In genomic region chrX:27918799-27919198, GRCh38 we compare ENCODE assay signal across 13 cellular contexts.
DNase-seq lines count a peak whose midpoint lies in the region; ATAC-seq and TF ChIP-seq lines count a peak whose summit lies in the region.
"Had no signal": no experiment of that assay in that cellular context is flagged by ENCODE, and none has a peak within 500 bp of the region (broad histone marks: within the 10 kb centered on the region; RNA-seq: fewer than 3 reads in every experiment).

No MANE protein-coding gene starts in this region.

- H3K4me3 ChIP-seq in left ventricle myocardium inferior (no peak overlapping the region), hepatocyte (no peak overlapping the region)
- H3K4me3 ChIP-seq: ascending aorta, gastrocnemius medialis had no signal

- POLR2A ChIA-PET in WTC11 (lab: Charles Lee) (no interaction called here), GM10248 (lab: Yijun Ruan, JAX) (no interaction called here)

- H3K79me2 ChIP-seq in hepatocyte: no peaks in the 10 kb centered on the region

- H3K36me3 ChIP-seq in left ventricle myocardium inferior: no peaks in the 10 kb centered on the region
- no peaks in the 10 kb centered on the region for H3K36me3 ChIP-seq in hepatocyte (replicated peaks; ENCODE audit: insufficient read depth, low read depth)
- H3K36me3 ChIP-seq: ascending aorta, gastrocnemius medialis had no signal

- no peak overlapping the region for H3K4me2 ChIP-seq in hepatocyte

- H3K36me3 Mint-ChIP-seq in WTC11 (no peaks in the 10 kb centered on the region), immature natural killer cell (no peaks in the 10 kb centered on the region)
- H3K36me3 Mint-ChIP-seq in effector memory CD8-positive, alpha-beta T cell (ENCODE audit: insufficient read depth): no peaks in the 10 kb centered on the region

- TF ChIP-seq CTCF in left ventricle myocardium inferior (IDR thresholded peaks at IDR 0.05; ENCODE audit: borderline replicate concordance) (peak; percentile 32), WTC11 (IDR thresholded peaks at IDR 0.05) (no peak), hepatocyte (IDR thresholded peaks at IDR 0.05; ENCODE audit: poor library complexity) (peak; percentile 37), GM10248 (IDR thresholded peaks at IDR 0.05; ENCODE audit: control extremely low read depth, extremely low read depth, low read depth, missing control alignments) (no peak)

- H4K20me1 ChIP-seq in hepatocyte (ENCODE audit: insufficient read depth, poor library complexity, severe bottlenecking): no peaks in the 10 kb centered on the region

- no peaks in the 10 kb centered on the region for H3K9me3 Mint-ChIP-seq in WTC11
- peaks cover 0 to 6% (median 2%) of the 10 kb centered on the region in 6 donors for H3K9me3 Mint-ChIP-seq in immature natural killer cell
- peaks cover 0 to 2% of the 10 kb centered on the region in 2 donors for H3K9me3 Mint-ChIP-seq in effector memory CD8-positive, alpha-beta T cell
- H3K9me3 Mint-ChIP-seq: activated T-cell treated with anti-CD3 and anti-CD28 coated beads, Interleukin-2, amount 50 U/mL, for 24 hours had no signal

- H3K27me3 Mint-ChIP-seq in WTC11 (ENCODE audit: low read depth) (no peaks in the 10 kb centered on the region; the same call in 1 of the 2 replicates), immature natural killer cell (ENCODE audit: low read depth in 3 of 3) (no peaks in the 10 kb centered on the region)
- no peaks in the 10 kb centered on the region for H3K27me3 Mint-ChIP-seq in effector memory CD8-positive, alpha-beta T cell
- H3K27me3 Mint-ChIP-seq: activated T-cell treated with anti-CD3 and anti-CD28 coated beads, Interleukin-2, amount 50 U/mL, for 24 hours had no signal

- H3K27ac ChIP-seq in left ventricle myocardium inferior (replicated peaks) (no peak overlapping the region), hepatocyte (no peak overlapping the region)
- H3K27ac ChIP-seq: ascending aorta, gastrocnemius medialis had no signal

- CTCF ChIA-PET in WTC11 (lab: Charles Lee): interaction anchor here (0.6 kb wide), 1 partner anchor 177 kb away, joined by 3 read pairs; no protein-coding TSS in a partner anchor
- CTCF ChIA-PET in GM10248 (lab: Yijun Ruan, JAX): no interaction called here

- intact Hi-C loops in left ventricle myocardium inferior (cut with micrococcal nuclease) (no loop called here), left ventricle myocardium superior (cut with micrococcal nuclease) (no loop called here)

- no peak overlapping the region for H3K27ac Mint-ChIP-seq in WTC11
- no peak overlapping the region for H3K27ac Mint-ChIP-seq in immature natural killer cell
- H3K27ac Mint-ChIP-seq in effector memory CD8-positive, alpha-beta T cell: no peak overlapping the region
- H3K27ac Mint-ChIP-seq: activated T-cell treated with anti-CD3 and anti-CD28 coated beads, Interleukin-2, amount 50 U/mL, for 24 hours had no signal

- H3K27me3 ChIP-seq in left ventricle myocardium inferior (ENCODE audit: low read depth) (no peaks in the 10 kb centered on the region), hepatocyte (no peaks in the 10 kb centered on the region)
- H3K27me3 ChIP-seq: ascending aorta, gastrocnemius medialis had no signal

- DNase-seq in left ventricle myocardium inferior (no peak), left ventricle myocardium superior (no peak), WTC11 (ENCODE audit: low spot score) (peak; percentile 9), hepatocyte (ENCODE audit: low spot score) (peak; percentile 25), immature natural killer cell (no peak), GM10248 (ENCODE audit: extremely low spot score) (no peak)
- no peak for DNase-seq in effector memory CD8-positive, alpha-beta T cell
- DNase-seq: activated T-cell treated with anti-CD3 and anti-CD28 coated beads, Interleukin-2, amount 50 U/mL, for 24 hours; gastrocnemius medialis; NCI-H1092 treated with DMSO at 0.1 percent for 48 hours; stimulated activated CD8-positive, alpha-beta memory T cell treated with anti-CD3 and anti-CD28 coated beads, Interleukin-4, amount 100 ng/mL, for 48 hours had no signal

- no peaks in the 10 kb centered on the region for H3K4me1 Mint-ChIP-seq in WTC11
- H3K4me1 Mint-ChIP-seq in immature natural killer cell: no peaks in the 10 kb centered on the region
- no peaks in the 10 kb centered on the region for H3K4me1 Mint-ChIP-seq in effector memory CD8-positive, alpha-beta T cell (ENCODE audit: low read depth in 2 of 2)

- 52% methylated on average over 3 of the region's 3 CpGs for WGBS in hepatocyte (ENCODE audit: low lambda C conversion rate, missing lambda C conversion rate)

- no peak overlapping the region for H2AFZ ChIP-seq in hepatocyte

- no peaks in the 10 kb centered on the region for H3K4me1 ChIP-seq in left ventricle myocardium inferior
- no peaks in the 10 kb centered on the region for H3K4me1 ChIP-seq in hepatocyte (ENCODE audit: insufficient read depth)
- H3K4me1 ChIP-seq: ascending aorta, gastrocnemius medialis had no signal

- H3K4me3 Mint-ChIP-seq in WTC11 (no peak overlapping the region), immature natural killer cell (no peak overlapping the region)
- H3K4me3 Mint-ChIP-seq in effector memory CD8-positive, alpha-beta T cell: no peak overlapping the region
- H3K4me3 Mint-ChIP-seq: activated T-cell treated with anti-CD3 and anti-CD28 coated beads, Interleukin-2, amount 50 U/mL, for 24 hours had no signal

- no peak for ATAC-seq in left ventricle myocardium superior
- ATAC-seq in WTC11: no peak
- no peak for ATAC-seq in effector memory CD8-positive, alpha-beta T cell (replicated peaks)
- ATAC-seq in HG02938 (IDR thresholded peaks at IDR 0.05; ENCODE audit: unreplicated experiment): no peak
- ATAC-seq: gastrocnemius medialis had no signal

- no peaks in the 10 kb centered on the region for H3K9me2 ChIP-seq in hepatocyte (replicated peaks; ENCODE audit: insufficient read depth)

- H3K9me3 ChIP-seq in left ventricle myocardium inferior (replicated peaks) (no peaks in the 10 kb centered on the region), hepatocyte (ENCODE audit: low read depth) (no peaks in the 10 kb centered on the region)
- H3K9me3 ChIP-seq: ascending aorta, gastrocnemius medialis had no signal

TF ChIP-seq in WTC11, 78 proteins besides CTCF, POLR2A, EP300 and RAD21 (continues in another document):
- TF ChIP-seq ZBTB21 (CRISPR knock-in tag; IDR thresholded peaks at IDR 0.05; ENCODE audit: borderline replicate concordance): no peak
- TF ChIP-seq ETV6 (CRISPR knock-in tag; IDR thresholded peaks at IDR 0.05): no peak
- TF ChIP-seq, protein P1, sequence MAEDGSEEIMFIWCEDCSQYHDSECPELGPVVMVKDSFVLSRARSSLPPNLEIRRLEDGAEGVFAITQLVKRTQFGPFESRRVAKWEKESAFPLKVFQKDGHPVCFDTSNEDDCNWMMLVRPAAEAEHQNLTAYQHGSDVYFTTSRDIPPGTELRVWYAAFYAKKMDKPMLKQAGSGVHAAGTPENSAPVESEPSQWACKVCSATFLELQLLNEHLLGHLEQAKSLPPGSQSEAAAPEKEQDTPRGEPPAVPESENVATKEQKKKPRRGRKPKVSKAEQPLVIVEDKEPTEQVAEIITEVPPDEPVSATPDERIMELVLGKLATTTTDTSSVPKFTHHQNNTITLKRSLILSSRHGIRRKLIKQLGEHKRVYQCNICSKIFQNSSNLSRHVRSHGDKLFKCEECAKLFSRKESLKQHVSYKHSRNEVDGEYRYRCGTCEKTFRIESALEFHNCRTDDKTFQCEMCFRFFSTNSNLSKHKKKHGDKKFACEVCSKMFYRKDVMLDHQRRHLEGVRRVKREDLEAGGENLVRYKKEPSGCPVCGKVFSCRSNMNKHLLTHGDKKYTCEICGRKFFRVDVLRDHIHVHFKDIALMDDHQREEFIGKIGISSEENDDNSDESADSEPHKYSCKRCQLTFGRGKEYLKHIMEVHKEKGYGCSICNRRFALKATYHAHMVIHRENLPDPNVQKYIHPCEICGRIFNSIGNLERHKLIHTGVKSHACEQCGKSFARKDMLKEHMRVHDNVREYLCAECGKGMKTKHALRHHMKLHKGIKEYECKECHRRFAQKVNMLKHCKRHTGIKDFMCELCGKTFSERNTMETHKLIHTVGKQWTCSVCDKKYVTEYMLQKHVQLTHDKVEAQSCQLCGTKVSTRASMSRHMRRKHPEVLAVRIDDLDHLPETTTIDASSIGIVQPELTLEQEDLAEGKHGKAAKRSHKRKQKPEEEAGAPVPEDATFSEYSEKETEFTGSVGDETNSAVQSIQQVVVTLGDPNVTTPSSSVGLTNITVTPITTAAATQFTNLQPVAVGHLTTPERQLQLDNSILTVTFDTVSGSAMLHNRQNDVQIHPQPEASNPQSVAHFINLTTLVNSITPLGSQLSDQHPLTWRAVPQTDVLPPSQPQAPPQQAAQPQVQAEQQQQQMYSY (CRISPR knock-in tag; IDR thresholded peaks at IDR 0.05): no peak
- TF ChIP-seq, protein P2, sequence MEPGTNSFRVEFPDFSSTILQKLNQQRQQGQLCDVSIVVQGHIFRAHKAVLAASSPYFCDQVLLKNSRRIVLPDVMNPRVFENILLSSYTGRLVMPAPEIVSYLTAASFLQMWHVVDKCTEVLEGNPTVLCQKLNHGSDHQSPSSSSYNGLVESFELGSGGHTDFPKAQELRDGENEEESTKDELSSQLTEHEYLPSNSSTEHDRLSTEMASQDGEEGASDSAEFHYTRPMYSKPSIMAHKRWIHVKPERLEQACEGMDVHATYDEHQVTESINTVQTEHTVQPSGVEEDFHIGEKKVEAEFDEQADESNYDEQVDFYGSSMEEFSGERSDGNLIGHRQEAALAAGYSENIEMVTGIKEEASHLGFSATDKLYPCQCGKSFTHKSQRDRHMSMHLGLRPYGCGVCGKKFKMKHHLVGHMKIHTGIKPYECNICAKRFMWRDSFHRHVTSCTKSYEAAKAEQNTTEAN (CRISPR knock-in tag; IDR thresholded peaks at IDR 0.05): no peak
- TF ChIP-seq FOXJ3 (CRISPR knock-in tag; IDR thresholded peaks at IDR 0.05; ENCODE audit: borderline replicate concordance): no peak
- TF ChIP-seq TP53 (CRISPR knock-in tag; IDR thresholded peaks at IDR 0.05): no peak
- no peak for TF ChIP-seq PREB (CRISPR knock-in tag; IDR thresholded peaks at IDR 0.05; ENCODE audit: borderline replicate concordance)

Comparison
In these comparisons a context has a peak if more than half of its experiments do, and no peak if none do; other contexts are left out.
1. DNase-seq: peak in WTC11 (single experiment) and hepatocyte (single experiment); none in left ventricle myocardium inferior (single experiment), left ventricle myocardium superior (single experiment), immature natural killer cell (0 of 3), GM10248 (single experiment) and effector memory CD8-positive, alpha-beta T cell (0 of 3).
2. CTCF ChIP-seq: peak in left ventricle myocardium inferior (single experiment) and hepatocyte (single experiment); none in WTC11 (single experiment) and GM10248 (single experiment).